ENCODE assay signal across 11 cellular contexts in the genomic region with DNA sequence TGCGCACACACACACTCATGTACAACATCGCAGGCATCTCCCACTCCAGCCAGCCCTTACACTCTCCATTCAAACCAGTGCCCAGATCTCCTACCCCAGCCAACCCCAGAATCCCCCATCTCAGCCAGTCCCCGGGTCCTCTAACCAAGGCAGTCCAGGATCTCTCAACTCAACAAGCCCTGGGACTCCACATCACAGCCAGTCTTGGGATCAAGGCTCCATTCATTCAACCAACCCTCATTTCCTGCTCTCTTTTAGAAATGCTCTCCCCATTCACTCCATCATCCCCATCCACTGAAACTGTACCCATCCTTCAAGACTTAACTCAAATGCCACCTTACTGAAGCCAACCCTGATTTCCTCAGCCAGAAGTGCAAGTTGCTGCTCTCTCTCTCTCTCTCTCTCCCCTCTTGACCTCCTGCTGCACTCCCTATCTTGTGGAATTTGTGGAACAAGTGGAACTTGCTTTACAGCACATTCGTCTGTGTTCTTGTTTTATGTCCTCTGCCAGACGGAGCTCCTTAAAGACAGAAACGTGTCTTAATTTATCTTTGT. TPM values are rescaled to one million over a fixed set of nuclear protein-coding genes. Genes with fewer than 3 reads are reported as not detected.
DNase-seq lines count a peak whose midpoint lies in the region; ATAC-seq and FAIRE-seq lines count a peak whose summit lies in the region.
"Had no signal": no experiment of that assay in that cellular context is flagged by ENCODE, and none has a peak within 500 bp of the region (broad histone marks: within the 10 kb centered on the region; RNA-seq: fewer than 3 reads in every experiment).

No MANE protein-coding gene starts in this region.

- H3K4me3 ChIP-seq in iPS-20b (ENCODE audit: low read length), result peak overlapping the region; percentile 41; the same call in 1 of the 2 replicates

- H3K27me3 Mint-ChIP-seq in activated naive CD4-positive, alpha-beta T cell treated with anti-CD3 and anti-CD28 coated beads, Interleukin-2, amount 10 ng/mL, durations not matched to agents 7 days and 5 days, result peaks cover 82% of the 10 kb centered on the region
- peaks cover 44% of the 10 kb centered on the region for H3K27me3 Mint-ChIP-seq in activated CD4-positive, alpha-beta memory T cell treated with anti-CD3 and anti-CD28 coated beads for 36 hours
- H3K27me3 Mint-ChIP-seq in stimulated activated naive CD8-positive, alpha-beta T cell treated with anti-CD3 and anti-CD28 coated beads, Interleukin-15, amount 100 ng/mL, for 72 hours, result peaks cover 84% of the 10 kb centered on the region

- H3K36me3 ChIP-seq in iPS-20b (ENCODE audit: insufficient read depth, low read depth, low read length), result no peaks in the 10 kb centered on the region
- H3K36me3 ChIP-seq: vagina had no signal

- CTCF ChIA-PET in activated naive CD4-positive, alpha-beta T cell treated with anti-CD3 and anti-CD28 coated beads, Interleukin-2, amount 10 ng/mL, durations not matched to agents 7 days and 5 days (lab: Charles Lee), result no interaction called here
- CTCF ChIA-PET in activated CD4-positive, alpha-beta memory T cell treated with anti-CD3 and anti-CD28 coated beads for 36 hours (lab: Charles Lee), result interaction anchor here (1.0 kb wide), 1 partner anchor 9 kb away, joined by 4 read pairs; no protein-coding TSS in a partner anchor

- H3K36me3 Mint-ChIP-seq in activated naive CD4-positive, alpha-beta T cell treated with anti-CD3 and anti-CD28 coated beads, Interleukin-2, amount 10 ng/mL, durations not matched to agents 7 days and 5 days, result peaks cover 3% of the 10 kb centered on the region
- no peaks in the 10 kb centered on the region for H3K36me3 Mint-ChIP-seq in activated CD4-positive, alpha-beta memory T cell treated with anti-CD3 and anti-CD28 coated beads for 36 hours

- POLR2A ChIA-PET in activated CD4-positive, alpha-beta memory T cell treated with anti-CD3 and anti-CD28 coated beads for 36 hours (lab: Charles Lee), result no interaction called here

- ATAC-seq in stimulated activated naive CD8-positive, alpha-beta T cell treated with anti-CD3 and anti-CD28 coated beads, Interleukin-15, amount 100 ng/mL, for 72 hours, result no peak

- no peak overlapping the region for H3K9ac ChIP-seq in iPS-20b (ENCODE audit: low read depth, low read length)

- H3K9me3 ChIP-seq in iPS-20b (ENCODE audit: insufficient read depth, low read depth, low read length), result no peaks in the 10 kb centered on the region
- H3K9me3 ChIP-seq: vagina had no signal

- peak overlapping the region; percentile 49 for H3K4me3 Mint-ChIP-seq in activated naive CD4-positive, alpha-beta T cell treated with anti-CD3 and anti-CD28 coated beads, Interleukin-2, amount 10 ng/mL, durations not matched to agents 7 days and 5 days
- peak overlapping the region; percentile 44 for H3K4me3 Mint-ChIP-seq in activated CD4-positive, alpha-beta memory T cell treated with anti-CD3 and anti-CD28 coated beads for 36 hours
- H3K4me3 Mint-ChIP-seq in stimulated activated naive CD8-positive, alpha-beta T cell treated with anti-CD3 and anti-CD28 coated beads, Interleukin-15, amount 100 ng/mL, for 72 hours, result peak overlapping the region; percentile 46 to 67

- no peaks in the 10 kb centered on the region for H3K9me3 Mint-ChIP-seq in activated naive CD4-positive, alpha-beta T cell treated with anti-CD3 and anti-CD28 coated beads, Interleukin-2, amount 10 ng/mL, durations not matched to agents 7 days and 5 days
- no peaks in the 10 kb centered on the region for H3K9me3 Mint-ChIP-seq in activated CD4-positive, alpha-beta memory T cell treated with anti-CD3 and anti-CD28 coated beads for 36 hours
- H3K9me3 Mint-ChIP-seq in stimulated activated naive CD8-positive, alpha-beta T cell treated with anti-CD3 and anti-CD28 coated beads, Interleukin-15, amount 100 ng/mL, for 72 hours, result no peaks in the 10 kb centered on the region

- peaks cover 13% of the 10 kb centered on the region for H3K4me1 Mint-ChIP-seq in activated naive CD4-positive, alpha-beta T cell treated with anti-CD3 and anti-CD28 coated beads, Interleukin-2, amount 10 ng/mL, durations not matched to agents 7 days and 5 days
- peaks cover 10% of the 10 kb centered on the region for H3K4me1 Mint-ChIP-seq in activated CD4-positive, alpha-beta memory T cell treated with anti-CD3 and anti-CD28 coated beads for 36 hours (ENCODE audit: low read depth)
- peaks cover 18% of the 10 kb centered on the region for H3K4me1 Mint-ChIP-seq in stimulated activated naive CD8-positive, alpha-beta T cell treated with anti-CD3 and anti-CD28 coated beads, Interleukin-15, amount 100 ng/mL, for 72 hours

- intact Hi-C loops in activated CD4-positive, alpha-beta memory T cell treated with anti-CD3 and anti-CD28 coated beads for 36 hours (cut with micrococcal nuclease), result no loop called here

- peaks cover 3% of the 10 kb centered on the region; the same call in 1 of the 2 replicates for H3K4me1 ChIP-seq in iPS-20b (ENCODE audit: insufficient read depth, low read length)

- no peak for FAIRE-seq in frontal cortex (lab: Jason Lieb, UNC)

- DNase-seq in activated naive CD4-positive, alpha-beta T cell treated with anti-CD3 and anti-CD28 coated beads, Interleukin-2, amount 10 ng/mL, durations not matched to agents 7 days and 5 days, result no peak
- no peak for DNase-seq in activated naive CD4-positive, alpha-beta T cell (lab: John Stamatoyannopoulos, UW)
- DNase-seq in activated CD4-positive, alpha-beta memory T cell treated with anti-CD3 and anti-CD28 coated beads for 36 hours, result no peak
- DNase-seq in stimulated activated naive CD8-positive, alpha-beta T cell treated with anti-CD3 and anti-CD28 coated beads, Interleukin-15, amount 100 ng/mL, for 72 hours, result no peak
- DNase-seq in NAMALWA (ENCODE audit: low spot score), result no peak
- no peak for DNase-seq in frontal cortex (ENCODE audit: low spot score in 2 of 2)
- DNase-seq in putamen (ENCODE audit: low spot score), result no peak
- DNase-seq: hippocampal formation, NCI-H2081 had no signal

- no peak overlapping the region for H3K27ac Mint-ChIP-seq in activated naive CD4-positive, alpha-beta T cell treated with anti-CD3 and anti-CD28 coated beads, Interleukin-2, amount 10 ng/mL, durations not matched to agents 7 days and 5 days
- H3K27ac Mint-ChIP-seq in activated CD4-positive, alpha-beta memory T cell treated with anti-CD3 and anti-CD28 coated beads for 36 hours, result no peak overlapping the region
- H3K27ac Mint-ChIP-seq in stimulated activated naive CD8-positive, alpha-beta T cell treated with anti-CD3 and anti-CD28 coated beads, Interleukin-15, amount 100 ng/mL, for 72 hours, result no peak overlapping the region

- no peak overlapping the region for H3K27ac ChIP-seq in iPS-20b (ENCODE audit: low read length)
- H3K27ac ChIP-seq: vagina had no signal

- H3K27me3 ChIP-seq in iPS-20b (ENCODE audit: insufficient read depth, low read length), result peaks cover 57% of the 10 kb centered on the region

RNA-seq across cellular contexts. Expression of a gene that starts 40.6 kb away (rescaled TPM):
- under 1 TPM; 0.39 to 0.74 TPM for total RNA-seq in activated CD4-positive, alpha-beta memory T cell treated with anti-CD3 and anti-CD28 coated beads for 36 hours
- 9.8 TPM for total RNA-seq in frontal cortex
